16 cellular contexts compared by ENCODE assay signal in genomic region chr1:40056519-40057309, GRCh38. TPM values are rescaled to one million over a fixed set of nuclear protein-coding genes. Genes with fewer than 3 reads are reported as not detected.
DNase-seq lines count a peak whose midpoint lies in the region; ATAC-seq and TF ChIP-seq lines count a peak whose summit lies in the region.
"Had no signal": no experiment of that assay in that cellular context is flagged by ENCODE, and none has a peak within 500 bp of the region (broad histone marks: within the 10 kb centered on the region; RNA-seq: fewer than 3 reads in every experiment).

No MANE protein-coding gene starts in this region.

- H3K27ac Mint-ChIP-seq in activated CD4-positive, alpha-beta T cell treated with anti-CD3 and anti-CD28 coated beads, Interleukin-2, amount 10 ng/mL, durations not matched to agents 7 days and 5 days, result peak overlapping the region; percentile 93
- peak overlapping the region; percentile 32 for H3K27ac Mint-ChIP-seq in dendritic cell treated with granulocyte-macrophage colony-stimulating factor and Interleukin-4, amounts not matched to agents 40 ng/mL and 50 ng/mL, for 4 days
- peak overlapping the region; percentile 61 for H3K27ac Mint-ChIP-seq in stimulated activated effector memory CD8-positive, alpha-beta T cell treated with anti-CD3 and anti-CD28 coated beads, Interleukin-12 subunit alpha, Interleukin-12 subunit beta, amount 100 ng/mL, for 72 hours
- H3K27ac Mint-ChIP-seq: nephron progenitor cell had no signal

- peaks cover 83% of the 10 kb centered on the region for H3K4me1 Mint-ChIP-seq in activated CD4-positive, alpha-beta T cell treated with anti-CD3 and anti-CD28 coated beads, Interleukin-2, amount 10 ng/mL, durations not matched to agents 7 days and 5 days
- peaks cover 87% of the 10 kb centered on the region for H3K4me1 Mint-ChIP-seq in dendritic cell treated with granulocyte-macrophage colony-stimulating factor and Interleukin-4, amounts not matched to agents 40 ng/mL and 50 ng/mL, for 4 days (ENCODE audit: low read depth)
- H3K4me1 Mint-ChIP-seq in stimulated activated effector memory CD8-positive, alpha-beta T cell treated with anti-CD3 and anti-CD28 coated beads, Interleukin-12 subunit alpha, Interleukin-12 subunit beta, amount 100 ng/mL, for 72 hours, result peaks cover 94% of the 10 kb centered on the region
- H3K4me1 Mint-ChIP-seq: nephron progenitor cell had no signal

- no peaks in the 10 kb centered on the region for H3K9me2 ChIP-seq in PC-9 (ENCODE audit: insufficient read depth)

- CTCF ChIA-PET in activated CD4-positive, alpha-beta T cell treated with anti-CD3 and anti-CD28 coated beads, Interleukin-2, amount 10 ng/mL, durations not matched to agents 7 days and 5 days (lab: Charles Lee), result no interaction called here
- CTCF ChIA-PET in PC-9 (lab: Charles Lee), result interaction anchor here (0.6 kb wide), 2 partner anchors 22 to 282 kb away, joined by 3 read pairs; no protein-coding TSS in a partner anchor
- CTCF ChIA-PET in RWPE1 (lab: Yijun Ruan, JAX), result no interaction called here

- H2BK12ac ChIP-seq in mesenchymal stem cell (ENCODE audit: low read length in 2 of 2), result no peak overlapping the region

- BruUV-seq in PC-9 (replicated peaks; lab: Mats Ljungman, UMichigan), result no TSS peak

- peak; percentile 51 for ATAC-seq in stimulated activated effector memory CD8-positive, alpha-beta T cell treated with anti-CD3 and anti-CD28 coated beads, Interleukin-12 subunit alpha, Interleukin-12 subunit beta, amount 100 ng/mL, for 72 hours
- ATAC-seq: A549 had no signal

- peaks cover 49% of the 10 kb centered on the region for H3F3A ChIP-seq in PC-9 (ENCODE audit: insufficient read depth, low read depth)

- H3K36me3 ChIP-seq in PC-9 (ENCODE audit: low read depth) (peaks cover 32% of the 10 kb centered on the region), mesenchymal stem cell (ENCODE audit: control insufficient read depth in 1 of 2, insufficient read depth in 2 of 2, low read depth in 1 of 2, low read length in 2 of 2) (peaks cover 17 to 61% of the 10 kb centered on the region in 2 experiments)

- H4K91ac ChIP-seq in mesenchymal stem cell (ENCODE audit: low read length), result no peak overlapping the region

- H3K14ac ChIP-seq in mesenchymal stem cell (ENCODE audit: low read length in 2 of 2), result no peak overlapping the region

- H4K8ac ChIP-seq in mesenchymal stem cell (ENCODE audit: low read length), result no peak overlapping the region

- peak overlapping the region; percentile 84; the same call in 1 of the 2 replicates for H3K27ac ChIP-seq in PC-9
- H3K27ac ChIP-seq in mesenchymal stem cell (ENCODE audit: low read length, poor library complexity, severe bottlenecking), result no peak overlapping the region
- no peak overlapping the region for H3K27ac ChIP-seq in RWPE1
- H3K27ac ChIP-seq: A549, suprapubic skin had no signal

- no peaks in the 10 kb centered on the region for H3K27me3 Mint-ChIP-seq in activated CD4-positive, alpha-beta T cell treated with anti-CD3 and anti-CD28 coated beads, Interleukin-2, amount 10 ng/mL, durations not matched to agents 7 days and 5 days
- H3K27me3 Mint-ChIP-seq in dendritic cell treated with granulocyte-macrophage colony-stimulating factor and Interleukin-4, amounts not matched to agents 40 ng/mL and 50 ng/mL, for 4 days, result no peaks in the 10 kb centered on the region

- H3K9me3 ChIP-seq in PC-9 (ENCODE audit: insufficient read depth, low read depth) (no peaks in the 10 kb centered on the region), mesenchymal stem cell (ENCODE audit: control insufficient read depth, low read length) (no peaks in the 10 kb centered on the region)
- H3K9me3 ChIP-seq: A549, suprapubic skin had no signal

- H3K9ac ChIP-seq in mesenchymal stem cell (ENCODE audit: low read length), result no peak overlapping the region

- POLR2A ChIA-PET in activated CD4-positive, alpha-beta T cell treated with anti-CD3 and anti-CD28 coated beads, Interleukin-2, amount 10 ng/mL, durations not matched to agents 7 days and 5 days (lab: Charles Lee), result no interaction called here
- POLR2A ChIA-PET in PC-9 (lab: Charles Lee; ENCODE audit: unreplicated experiment), result interaction anchor here (0.6 kb wide), 1 partner anchor 23 kb away, joined by 16 read pairs; no protein-coding TSS in a partner anchor
- POLR2A ChIA-PET in RWPE1 (lab: Yijun Ruan, JAX; ENCODE audit: low non-redundant PET), result no interaction called here

- TF ChIP-seq CTCF in PC-9 (conservative IDR thresholded peaks at IDR 0.05) (no peak), RWPE1 (conservative IDR thresholded peaks at IDR 0.05; ENCODE audit: low read depth) (no peak)

- peaks cover 74% of the 10 kb centered on the region for H3K79me2 ChIP-seq in PC-9 (ENCODE audit: low read depth)

- H3K79me1 ChIP-seq in mesenchymal stem cell (replicated peaks; ENCODE audit: low read length, poor library complexity, severe bottlenecking), result peaks cover 10% of the 10 kb centered on the region

- WGBS in mesenchymal stem cell, result 99% methylated on average over 2 of the region's 5 CpGs

- H3K27me3 ChIP-seq in PC-9 (ENCODE audit: insufficient read depth, low read depth) (no peaks in the 10 kb centered on the region), mesenchymal stem cell (ENCODE audit: control insufficient read depth in 1 of 2, insufficient read depth in 1 of 2, low read length in 2 of 2) (no peaks in the 10 kb centered on the region)
- H3K27me3 ChIP-seq: suprapubic skin had no signal

- intact Hi-C loops in PC-9 (cut with micrococcal nuclease; ENCODE audit: unreplicated experiment), result no loop called here
- intact Hi-C loops in dendritic cell treated with granulocyte-macrophage colony-stimulating factor and Interleukin-4, amounts not matched to agents 40 ng/mL and 50 ng/mL, for 4 days (cut with micrococcal nuclease), result no loop called here

- H3K4me2 ChIP-seq in PC-9 (no peak overlapping the region), mesenchymal stem cell (ENCODE audit: low read length, poor library complexity, severe bottlenecking) (no peak overlapping the region)
- H3K4me2 ChIP-seq: A549 had no signal

- H3K36me3 Mint-ChIP-seq in activated CD4-positive, alpha-beta T cell treated with anti-CD3 and anti-CD28 coated beads, Interleukin-2, amount 10 ng/mL, durations not matched to agents 7 days and 5 days (ENCODE audit: low read depth), result peaks cover 72% of the 10 kb centered on the region
- H3K36me3 Mint-ChIP-seq in dendritic cell treated with granulocyte-macrophage colony-stimulating factor and Interleukin-4, amounts not matched to agents 40 ng/mL and 50 ng/mL, for 4 days (ENCODE audit: low read depth), result peaks cover 89% of the 10 kb centered on the region
- peaks cover 90% of the 10 kb centered on the region for H3K36me3 Mint-ChIP-seq in stimulated activated effector memory CD8-positive, alpha-beta T cell treated with anti-CD3 and anti-CD28 coated beads, Interleukin-12 subunit alpha, Interleukin-12 subunit beta, amount 100 ng/mL, for 72 hours

- DNase-seq in activated CD4-positive, alpha-beta T cell treated with anti-CD3 and anti-CD28 coated beads, Interleukin-2, amount 10 ng/mL, durations not matched to agents 7 days and 5 days, result no peak
- no peak for DNase-seq in activated CD4-positive, alpha-beta T cell treated with anti-CD3 and anti-CD28 coated beads, Interleukin-2, amount 50 U/mL, for 48 hours
- DNase-seq in PC-9 (no peak), mesenchymal stem cell (no peak), RWPE1 (ENCODE audit: low spot score) (no peak)
- no peak for DNase-seq in stimulated activated effector memory CD8-positive, alpha-beta T cell treated with anti-CD3 and anti-CD28 coated beads, Interleukin-12 subunit alpha, Interleukin-12 subunit beta, amount 100 ng/mL, for 72 hours (ENCODE audit: low spot score in 2 of 2)
- no peak for DNase-seq in central memory CD4-positive, alpha-beta T cell
- DNase-seq: DMS 273 treated with DMSO at 0.1 percent for 48 hours, NCI-H1436 treated with DMSO at 0.1 percent for 48 hours, NCI-H524, nephron progenitor cell, RPMI8226, T-helper 9 cell had no signal

- peaks cover 2% of the 10 kb centered on the region for H3K9me3 Mint-ChIP-seq in activated CD4-positive, alpha-beta T cell treated with anti-CD3 and anti-CD28 coated beads, Interleukin-2, amount 10 ng/mL, durations not matched to agents 7 days and 5 days
- H3K9me3 Mint-ChIP-seq in dendritic cell treated with granulocyte-macrophage colony-stimulating factor and Interleukin-4, amounts not matched to agents 40 ng/mL and 50 ng/mL, for 4 days, result no peaks in the 10 kb centered on the region
- H3K9me3 Mint-ChIP-seq in stimulated activated effector memory CD8-positive, alpha-beta T cell treated with anti-CD3 and anti-CD28 coated beads, Interleukin-12 subunit alpha, Interleukin-12 subunit beta, amount 100 ng/mL, for 72 hours, result no peaks in the 10 kb centered on the region
- H3K9me3 Mint-ChIP-seq: nephron progenitor cell had no signal

- H2BK15ac ChIP-seq in mesenchymal stem cell (ENCODE audit: low read depth, poor library complexity, severe bottlenecking), result no peak overlapping the region

- H4K20me1 ChIP-seq in PC-9 (ENCODE audit: insufficient read depth), result peaks cover 10% of the 10 kb centered on the region; the same call in 1 of the 2 replicates

- peaks cover 41% of the 10 kb centered on the region for H3K4me1 ChIP-seq in PC-9 (replicated peaks; ENCODE audit: insufficient read depth)
- H3K4me1 ChIP-seq in mesenchymal stem cell (ENCODE audit: control insufficient read depth, insufficient read depth, low read depth, low read length), result peaks cover 7% of the 10 kb centered on the region

- no peak overlapping the region for H3K4ac ChIP-seq in mesenchymal stem cell (ENCODE audit: low read depth in 1 of 2, low read length in 2 of 2)

- no peak overlapping the region for H3K23ac ChIP-seq in mesenchymal stem cell (ENCODE audit: low read length in 2 of 2)

- H2BK120ac ChIP-seq in mesenchymal stem cell (ENCODE audit: low read depth, low read length), result no peak overlapping the region

- no peak overlapping the region for H2BK5ac ChIP-seq in mesenchymal stem cell (ENCODE audit: low read depth, low read length, poor library complexity, severe bottlenecking)

- H2AK5ac ChIP-seq in mesenchymal stem cell (ENCODE audit: low read length, severe bottlenecking), result no peak overlapping the region

- H3K4me3 ChIP-seq in PC-9 (no peak overlapping the region), mesenchymal stem cell (ENCODE audit: insufficient read depth in 1 of 2, low read depth in 1 of 2, low read length in 2 of 2) (no peak overlapping the region)
- H3K4me3 ChIP-seq: A549, suprapubic skin had no signal

- no peak overlapping the region for H3K4me3 Mint-ChIP-seq in activated CD4-positive, alpha-beta T cell treated with anti-CD3 and anti-CD28 coated beads, Interleukin-2, amount 10 ng/mL, durations not matched to agents 7 days and 5 days
- no peak overlapping the region for H3K4me3 Mint-ChIP-seq in dendritic cell treated with granulocyte-macrophage colony-stimulating factor and Interleukin-4, amounts not matched to agents 40 ng/mL and 50 ng/mL, for 4 days
- H3K4me3 Mint-ChIP-seq in stimulated activated effector memory CD8-positive, alpha-beta T cell treated with anti-CD3 and anti-CD28 coated beads, Interleukin-12 subunit alpha, Interleukin-12 subunit beta, amount 100 ng/mL, for 72 hours, result peak overlapping the region; percentile 7
- H3K4me3 Mint-ChIP-seq: nephron progenitor cell had no signal

- H2AFZ ChIP-seq in PC-9 (no peak overlapping the region), mesenchymal stem cell (ENCODE audit: low read depth, low read length) (no peak overlapping the region)

- H3K18ac ChIP-seq in mesenchymal stem cell (ENCODE audit: low read depth in 1 of 2, low read length in 2 of 2), result no peak overlapping the region

RNA-seq across cellular contexts. Expression of gene CAP1, which starts 16.2 kb away (rescaled TPM):
- total RNA-seq in activated CD4-positive, alpha-beta T cell treated with anti-CD3 and anti-CD28 coated beads, Interleukin-2, amount 10 ng/mL, durations not matched to agents 7 days and 5 days, result 100 to 1,000 TPM; 740 to 752 TPM
- 322 and 354 TPM in 2 replicates for total RNA-seq in PC-9 (2021)
- 483 TPM for polyA plus RNA-seq in mesenchymal stem cell (2013, experiment 1 of 2)
- polyA plus RNA-seq in mesenchymal stem cell (2013, experiment 2 of 2), result 482 TPM

RNA-seq across cellular contexts. Expression of gene PPT1, which starts 40.3 kb away (rescaled TPM):
- total RNA-seq in activated CD4-positive, alpha-beta T cell treated with anti-CD3 and anti-CD28 coated beads, Interleukin-2, amount 10 ng/mL, durations not matched to agents 7 days and 5 days, result 100 to 1,000 TPM in 1 of 2 experiments, 10 to 100 TPM in 1; 93.8 to 112 TPM
- total RNA-seq in PC-9 (2021), result 120 and 154 TPM in 2 replicates
- 104 TPM for polyA plus RNA-seq in mesenchymal stem cell (2013, experiment 1 of 2)
- 107 TPM for polyA plus RNA-seq in mesenchymal stem cell (2013, experiment 2 of 2)

Comparison
In these comparisons a context has a peak if more than half of its experiments do, and no peak if none do; other contexts are left out.
1. H3K27ac Mint-ChIP-seq: peak in every context shown above with its lines; median percentile 93 in activated CD4-positive, alpha-beta T cell treated with anti-CD3 and anti-CD28 coated beads, Interleukin-2, amount 10 ng/mL, durations not matched to agents 7 days and 5 days; 61 in stimulated activated effector memory CD8-positive, alpha-beta T cell treated with anti-CD3 and anti-CD28 coated beads, Interleukin-12 subunit alpha, Interleukin-12 subunit beta, amount 100 ng/mL, for 72 hours; 32 in dendritic cell treated with granulocyte-macrophage colony-stimulating factor and Interleukin-4, amounts not matched to agents 40 ng/mL and 50 ng/mL, for 4 days.